Comparison of ENCODE assay signal across 20 cellular contexts in the genomic region with DNA sequence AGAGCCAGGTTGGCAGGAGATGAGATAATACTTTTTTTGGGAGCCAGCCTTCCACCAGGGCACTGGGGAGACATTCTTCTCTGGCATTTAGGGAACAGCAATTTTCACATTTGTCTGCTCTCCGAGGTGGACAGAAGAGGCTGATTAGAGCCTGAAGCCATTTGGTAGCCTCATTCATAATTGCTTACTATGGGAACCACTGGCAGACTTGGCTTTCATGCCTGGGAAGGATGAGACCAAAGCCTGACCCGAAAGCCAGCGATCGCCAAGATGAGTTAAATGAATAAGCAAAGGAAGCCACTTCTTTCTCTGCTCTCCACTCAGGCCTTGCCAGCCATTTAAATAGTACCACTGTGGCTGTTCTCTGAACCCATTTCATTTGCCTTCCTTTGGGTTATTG.
DNase-seq lines count a peak whose midpoint lies in the region; ATAC-seq and TF ChIP-seq lines count a peak whose summit lies in the region.
"Had no signal": no experiment of that assay in that cellular context is flagged by ENCODE, and none has a peak within 500 bp of the region (broad histone marks: within the 10 kb centered on the region; RNA-seq: fewer than 3 reads in every experiment).

No MANE protein-coding gene starts in this region.

- no peak for TF ChIP-seq EP300 in stomach (IDR thresholded peaks at IDR 0.05)

- DNase-seq in Ammon's horn (ENCODE audit: low spot score) (peak; percentile 55), mammary epithelial cell (no peak), stomach (no peak), left ventricle myocardium superior (no peak)
- DNase-seq in effector memory CD4-positive, alpha-beta T cell, result no peak
- DNase-seq: 8988T; DMS153; EL; GM23248; KBM-7; NCI-H1092 treated with DMSO at 0.1 percent for 48 hours; NCI-H1694; NCI-H2107; NCI-H345; NCI-H69; NK-92 treated with Interleukin-12 subunit alpha and Interleukin-12 subunit beta, amount 100 ng/mL, for 24 hours; OCI-M1 had no signal

- H3K36me3 ChIP-seq in mammary epithelial cell (ENCODE audit: insufficient read depth, low read length) (peaks cover 12% of the 10 kb centered on the region), muscle layer of duodenum (ENCODE audit: control insufficient read depth in 1 of 2, insufficient read depth in 2 of 2, low read length in 2 of 2) (peaks cover 5 to 25% of the 10 kb centered on the region in 2 donors), stomach (peaks cover 3 to 52% (median 38%) of the 10 kb centered on the region in 4 donors)
- H3K36me3 ChIP-seq in effector memory CD4-positive, alpha-beta T cell (ENCODE audit: control insufficient read depth, insufficient read depth, low read length), result no peaks in the 10 kb centered on the region

- no peaks in the 10 kb centered on the region for H3K9me3 ChIP-seq in mammary epithelial cell (replicated peaks; ENCODE audit: insufficient read depth, low read length)
- no peaks in the 10 kb centered on the region for H3K9me3 ChIP-seq in muscle layer of duodenum (ENCODE audit: control insufficient read depth in 1 of 2, low read length in 2 of 2)
- no peaks in the 10 kb centered on the region for H3K9me3 ChIP-seq in stomach
- H3K9me3 ChIP-seq in effector memory CD4-positive, alpha-beta T cell (ENCODE audit: control insufficient read depth, low read length), result no peaks in the 10 kb centered on the region

- no peak overlapping the region for H3K9ac ChIP-seq in mammary epithelial cell (ENCODE audit: insufficient read depth, low read length)
- H3K9ac ChIP-seq: GM23248 had no signal

- CTCF ChIA-PET in mammary epithelial cell (lab: Charles Lee; ENCODE audit: low non-redundant PET), result no interaction called here

- ATAC-seq in left ventricle myocardium superior (no peak), GM18909 (IDR thresholded peaks at IDR 0.05; ENCODE audit: poor library complexity, unreplicated experiment) (no peak), HG03135 (IDR thresholded peaks at IDR 0.05; ENCODE audit: unreplicated experiment) (no peak)

- 45% methylated on average over 3 of the region's 4 CpGs for WGBS in mammary epithelial cell (ENCODE audit: low coverage, missing lambda C conversion rate)
- 85 to 96% (median 93%) methylated on average over 4 of the region's 4 CpGs for WGBS in stomach, 5 donors

- H3K4me1 ChIP-seq in mammary epithelial cell (ENCODE audit: insufficient read depth, low read length), result peaks cover 69% of the 10 kb centered on the region
- peaks cover 14 to 52% of the 10 kb centered on the region in 2 donors for H3K4me1 ChIP-seq in muscle layer of duodenum (ENCODE audit: control insufficient read depth in 1 of 2, insufficient read depth in 2 of 2, low read length in 2 of 2)
- H3K4me1 ChIP-seq in stomach, result peaks cover 0 to 79% (median 44%) of the 10 kb centered on the region in 4 donors
- no peaks in the 10 kb centered on the region for H3K4me1 ChIP-seq in effector memory CD4-positive, alpha-beta T cell (ENCODE audit: control insufficient read depth, insufficient read depth, low read length, poor library complexity, severe bottlenecking)

- no peaks in the 10 kb centered on the region for H4K20me1 ChIP-seq in mammary epithelial cell (ENCODE audit: insufficient read depth, low read length)

- TF ChIP-seq CTCF in mammary epithelial cell (conservative IDR thresholded peaks at IDR 0.05 in 1 of 2, IDR thresholded peaks at IDR 0.05 in 1 of 2; ENCODE audit: extremely low read depth in 1 of 2, insufficient read depth in 1 of 2, low read depth in 1 of 2, low read length in 2 of 2) (no peak), stomach (IDR thresholded peaks at IDR 0.05) (no peak)

- H2AFZ ChIP-seq in mammary epithelial cell (ENCODE audit: low read depth, low read length), result no peak overlapping the region
- H2AFZ ChIP-seq: GM23248 had no signal

- no peak for TF ChIP-seq POLR2A in stomach (IDR thresholded peaks at IDR 0.05)

- no peak overlapping the region for H3K4me3 ChIP-seq in mammary epithelial cell (replicated peaks in 1 of 3; ENCODE audit: insufficient read depth in 1 of 3, low read depth in 2 of 3, low read length in 3 of 3)
- no peak overlapping the region for H3K4me3 ChIP-seq in muscle layer of duodenum (ENCODE audit: low read depth in 1 of 2, low read length in 2 of 2)
- no peak overlapping the region for H3K4me3 ChIP-seq in stomach
- no peak overlapping the region for H3K4me3 ChIP-seq in effector memory CD4-positive, alpha-beta T cell (ENCODE audit: insufficient read depth, low read depth, low read length, poor library complexity, severe bottlenecking)
- H3K4me3 ChIP-seq: GM23248 had no signal

- H3K27me3 ChIP-seq in mammary epithelial cell (ENCODE audit: insufficient read depth, low read length) (no peaks in the 10 kb centered on the region), muscle layer of duodenum (ENCODE audit: low read depth, low read length) (no peaks in the 10 kb centered on the region), stomach (no peaks in the 10 kb centered on the region)
- H3K27me3 ChIP-seq in effector memory CD4-positive, alpha-beta T cell (replicated peaks; ENCODE audit: control insufficient read depth, insufficient read depth, low read length, poor library complexity, severe bottlenecking), result no peaks in the 10 kb centered on the region

- H3K27ac ChIP-seq in mammary epithelial cell (ENCODE audit: insufficient read depth, low read depth, low read length), result peak overlapping the region; percentile 73
- peak overlapping the region; percentile 56 for H3K27ac ChIP-seq in muscle layer of duodenum (ENCODE audit: low read length)
- peak overlapping the region in 4 of 5 donors; percentile 23 to 70 (median 52) for H3K27ac ChIP-seq in stomach
- H3K27ac ChIP-seq in effector memory CD4-positive, alpha-beta T cell (ENCODE audit: insufficient read depth, low read length, poor library complexity, severe bottlenecking), result no peak overlapping the region
- H3K27ac ChIP-seq: GM23248 had no signal

- dilution Hi-C loops in mammary epithelial cell (cut with HindIII; ENCODE audit: low sequenced_read_pairs), result loop anchor here (5.0 kb wide), 1 partner anchor 50 kb away; no protein-coding TSS in a partner anchor

- BruUV-seq in mammary epithelial cell (replicated peaks; lab: Mats Ljungman, UMichigan), result no TSS peak

- intact Hi-C loops in mammary epithelial cell (cut with micrococcal nuclease) (no loop called here), stomach (cut with DNase I; ENCODE audit: low total_unique reads) (no loop called here), left ventricle myocardium superior (cut with micrococcal nuclease) (no loop called here)

- no peak overlapping the region for H3K4me2 ChIP-seq in mammary epithelial cell (ENCODE audit: insufficient read depth, low read depth, low read length)

- peaks cover 4% of the 10 kb centered on the region for H3K79me2 ChIP-seq in mammary epithelial cell (ENCODE audit: insufficient read depth, low read length)

- in situ Hi-C loops in mammary epithelial cell (cut with MboI; ENCODE audit: low sequenced_read_pairs in 2 of 2), result no loop called here
